ENCODE assay signal across 17 cellular contexts in the genomic region with DNA sequence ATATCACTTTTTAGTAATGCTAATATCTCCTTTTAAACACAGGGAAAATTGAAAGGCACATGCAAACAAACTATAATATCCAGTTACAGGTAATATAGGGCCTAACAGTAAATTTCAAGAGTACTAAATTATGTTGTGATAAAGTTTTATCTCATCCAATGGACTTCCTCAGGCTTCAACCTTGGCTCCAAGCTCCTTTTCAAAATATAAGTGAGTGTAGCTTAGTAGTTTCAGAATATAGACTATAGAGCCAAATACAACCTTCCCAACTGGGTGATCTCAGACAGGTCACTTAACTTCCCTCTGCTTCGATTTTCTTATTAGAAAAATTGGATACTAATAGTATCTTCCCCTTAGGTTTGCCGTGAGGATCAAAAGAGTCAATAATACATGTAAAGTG.
A peak's percentile ranks its signal among the peaks of the same experiment; 100 is the strongest.
DNase-seq lines count a peak whose midpoint lies in the region; ATAC-seq and TF ChIP-seq lines count a peak whose summit lies in the region.
"Had no signal": no experiment of that assay in that cellular context is flagged by ENCODE, and none has a peak within 500 bp of the region (broad histone marks: within the 10 kb centered on the region; RNA-seq: fewer than 3 reads in every experiment).

No MANE protein-coding gene starts in this region.

- H3K4me3 ChIP-seq in mammary epithelial cell (replicated peaks in 1 of 3; ENCODE audit: insufficient read depth in 1 of 3, low read depth in 2 of 3, low read length in 3 of 3), result no peak overlapping the region
- no peak overlapping the region for H3K4me3 ChIP-seq in gastroesophageal sphincter
- H3K4me3 ChIP-seq in neuronal stem cell (ENCODE audit: low read length in 2 of 2), result peak overlapping the region in 1 of 2 donors; percentile 11
- no peak overlapping the region for H3K4me3 ChIP-seq in uterus
- H3K4me3 ChIP-seq: ascending aorta, right lobe of liver had no signal

- H4K20me1 ChIP-seq in mammary epithelial cell (ENCODE audit: insufficient read depth, low read length), result no peaks in the 10 kb centered on the region

- no peaks in the 10 kb centered on the region for H3K27me3 Mint-ChIP-seq in MCF 10A (ENCODE audit: insufficient read depth, unreplicated experiment)
- H3K27me3 Mint-ChIP-seq: CD4-positive, CD25-positive, alpha-beta regulatory T cell had no signal

- H3K27ac ChIP-seq in mammary epithelial cell (ENCODE audit: insufficient read depth, low read depth, low read length) (no peak overlapping the region), gastroesophageal sphincter (peak overlapping the region; percentile 70 to 78 (median 78)), neuronal stem cell (replicated peaks; ENCODE audit: low read length) (peak overlapping the region; percentile 76), uterus (peak overlapping the region; percentile 19 to 39)
- H3K27ac ChIP-seq: right lobe of liver had no signal

- dilution Hi-C loops in mammary epithelial cell (cut with HindIII; ENCODE audit: low sequenced_read_pairs), result no loop called here

- H3K4me3 Mint-ChIP-seq in MCF 10A (ENCODE audit: unreplicated experiment), result no peak overlapping the region
- H3K4me3 Mint-ChIP-seq: CD4-positive, CD25-positive, alpha-beta regulatory T cell; H9; natural killer cell had no signal

- no peak overlapping the region for H2BK5ac ChIP-seq in neuronal stem cell (ENCODE audit: low read length)

- no peak overlapping the region for H3K14ac ChIP-seq in neuronal stem cell (ENCODE audit: low read length)

- CTCF ChIA-PET in MCF 10A (lab: Yijun Ruan, JAX), result no interaction called here
- CTCF ChIA-PET in mammary epithelial cell (lab: Charles Lee; ENCODE audit: low non-redundant PET), result no interaction called here

- TF ChIP-seq EP300 in gastroesophageal sphincter (IDR thresholded peaks at IDR 0.05), result no peak

- no peak overlapping the region for H2AK5ac ChIP-seq in neuronal stem cell (ENCODE audit: low read depth, low read length)

- no peak overlapping the region for H2BK15ac ChIP-seq in neuronal stem cell (ENCODE audit: low read length)

- no peak for DNase-seq in MCF 10A (ENCODE audit: unreplicated experiment)
- DNase-seq in mammary epithelial cell, result no peak
- no peak for DNase-seq in neuronal stem cell (ENCODE audit: low spot score)
- no peak for DNase-seq in uterus
- DNase-seq: activated CD4-positive, alpha-beta T cell treated with anti-CD3 and anti-CD28 coated beads for 4 hours; activated naive CD4-positive, alpha-beta T cell; CD4-positive, CD25-positive, alpha-beta regulatory T cell; cortex of kidney; natural killer cell; right lobe of liver; stimulated activated CD4-positive, alpha-beta T cell treated with anti-CD3 and anti-CD28 coated beads, Interleukin-2, amount 100 ng/mL, for 48 hours had no signal

- no peak overlapping the region for H3K23ac ChIP-seq in neuronal stem cell (ENCODE audit: low read depth, low read length, poor library complexity)

- peaks cover 7% of the 10 kb centered on the region for H3K4me1 Mint-ChIP-seq in MCF 10A (ENCODE audit: insufficient read depth, unreplicated experiment)
- H3K4me1 Mint-ChIP-seq: CD4-positive, CD25-positive, alpha-beta regulatory T cell; natural killer cell had no signal

- no peak for TF ChIP-seq CTCF in MCF 10A (IDR thresholded peaks at IDR 0.05; ENCODE audit: unreplicated experiment)
- TF ChIP-seq CTCF in mammary epithelial cell (conservative IDR thresholded peaks at IDR 0.05 in 1 of 2, IDR thresholded peaks at IDR 0.05 in 1 of 2; ENCODE audit: extremely low read depth in 1 of 2, insufficient read depth in 1 of 2, low read depth in 1 of 2, low read length in 2 of 2), result no peak
- TF ChIP-seq CTCF in gastroesophageal sphincter (IDR thresholded peaks at IDR 0.05), result no peak
- TF ChIP-seq CTCF in uterus (IDR thresholded peaks at IDR 0.05), result no peak

- intact Hi-C loops in MCF 10A (cut with micrococcal nuclease), result loop anchor here (5.0 kb wide), 1 partner anchor 96 kb away; a partner anchor contains a TSS
- intact Hi-C loops in mammary epithelial cell (cut with micrococcal nuclease), result loop anchor here (10.0 kb wide), 2 partner anchors 93 to 243 kb away; a partner anchor contains a TSS
- intact Hi-C loops in uterus (cut with DNase I; ENCODE audit: low total_unique reads), result no loop called here

- no peaks in the 10 kb centered on the region for H3K9me3 ChIP-seq in mammary epithelial cell (replicated peaks; ENCODE audit: insufficient read depth, low read length)
- no peaks in the 10 kb centered on the region for H3K9me3 ChIP-seq in gastroesophageal sphincter
- peaks cover 2 to 16% of the 10 kb centered on the region in 2 donors for H3K9me3 ChIP-seq in neuronal stem cell (replicated peaks in 1 of 2; ENCODE audit: control insufficient read depth in 2 of 2, insufficient read depth in 1 of 2, low read depth in 1 of 2, low read length in 2 of 2)
- H3K9me3 ChIP-seq in uterus, result no peaks in the 10 kb centered on the region
- H3K9me3 ChIP-seq: ascending aorta, right lobe of liver had no signal

- TF ChIP-seq POLR2A in gastroesophageal sphincter (IDR thresholded peaks at IDR 0.05) (no peak), uterus (IDR thresholded peaks at IDR 0.05) (no peak)

- H3K18ac ChIP-seq in neuronal stem cell (ENCODE audit: low read length), result no peak overlapping the region

- no peak overlapping the region for H2AFZ ChIP-seq in mammary epithelial cell (ENCODE audit: low read depth, low read length)
- H2AFZ ChIP-seq in neuronal stem cell (ENCODE audit: low read length), result peak overlapping the region; percentile 59

- in situ Hi-C loops in mammary epithelial cell (cut with MboI; ENCODE audit: low sequenced_read_pairs in 2 of 2), result no loop called here

- peak overlapping the region; percentile 88 for H3K27ac Mint-ChIP-seq in MCF 10A (ENCODE audit: low read depth, unreplicated experiment)
- H3K27ac Mint-ChIP-seq: CD4-positive, CD25-positive, alpha-beta regulatory T cell; natural killer cell had no signal

- WGBS in mammary epithelial cell (ENCODE audit: low coverage, missing lambda C conversion rate), result 53% methylated on average over 2 of the region's 2 CpGs
- WGBS in gastroesophageal sphincter (ENCODE audit: low coverage in 1 of 2), 2 donors, result 23 to 38% methylated on average over 2 of the region's 2 CpGs
- WGBS in neuronal stem cell (ENCODE audit: extremely low coverage in 2 of 2, insufficient read length in 2 of 2, insufficient replicate concordance in 1 of 2), 2 donors, result no CpG with 5 or more reads among the region's 2 CpGs

- no peaks in the 10 kb centered on the region for H3K79me1 ChIP-seq in neuronal stem cell (ENCODE audit: low read depth, low read length)

- no peaks in the 10 kb centered on the region for H3K4me1 ChIP-seq in mammary epithelial cell (ENCODE audit: insufficient read depth, low read length)
- H3K4me1 ChIP-seq in gastroesophageal sphincter, result peaks cover 8 to 35% (median 12%) of the 10 kb centered on the region in 3 donors
- H3K4me1 ChIP-seq in neuronal stem cell (ENCODE audit: control insufficient read depth in 2 of 2, insufficient read depth in 1 of 2, low read depth in 1 of 2, low read length in 2 of 2), result peaks cover 20 to 49% of the 10 kb centered on the region in 2 donors
- H3K4me1 ChIP-seq in uterus, result no peaks in the 10 kb centered on the region
- H3K4me1 ChIP-seq: right lobe of liver had no signal

- H3K36me3 Mint-ChIP-seq in MCF 10A (ENCODE audit: insufficient read depth, unreplicated experiment), result no peaks in the 10 kb centered on the region
- H3K36me3 Mint-ChIP-seq: CD4-positive, CD25-positive, alpha-beta regulatory T cell; natural killer cell had no signal

- BruUV-seq in MCF 10A (replicated peaks; lab: Mats Ljungman, UMichigan), result no TSS peak
- BruUV-seq in mammary epithelial cell (replicated peaks; lab: Mats Ljungman, UMichigan), result no TSS peak

- no peaks in the 10 kb centered on the region for H3K79me2 ChIP-seq in mammary epithelial cell (ENCODE audit: insufficient read depth, low read length)

- H3K36me3 ChIP-seq in mammary epithelial cell (ENCODE audit: insufficient read depth, low read length), result no peaks in the 10 kb centered on the region
- H3K36me3 ChIP-seq in gastroesophageal sphincter, result no peaks in the 10 kb centered on the region
- no peaks in the 10 kb centered on the region for H3K36me3 ChIP-seq in neuronal stem cell (replicated peaks in 1 of 2; ENCODE audit: control insufficient read depth in 2 of 2, insufficient read depth in 2 of 2, low read length in 2 of 2)
- H3K36me3 ChIP-seq in uterus, result no peaks in the 10 kb centered on the region
- H3K36me3 ChIP-seq: ascending aorta, right lobe of liver had no signal

- no peak overlapping the region for H4K8ac ChIP-seq in neuronal stem cell (ENCODE audit: low read depth, low read length)

- no peak overlapping the region for H4K91ac ChIP-seq in neuronal stem cell (ENCODE audit: low read depth, low read length, poor library complexity)

- H3K4ac ChIP-seq in neuronal stem cell (ENCODE audit: low read length), result no peak overlapping the region

- H3K4me2 ChIP-seq in mammary epithelial cell (ENCODE audit: insufficient read depth, low read depth, low read length) (no peak overlapping the region), neuronal stem cell (ENCODE audit: insufficient read depth, low read length, poor library complexity, severe bottlenecking) (no peak overlapping the region)

- no peak overlapping the region for H2BK12ac ChIP-seq in neuronal stem cell (ENCODE audit: low read length)

- ATAC-seq in gastroesophageal sphincter (no peak), HG02610 (IDR thresholded peaks at IDR 0.05; ENCODE audit: unreplicated experiment) (no peak), HG02981 (IDR thresholded peaks at IDR 0.05; ENCODE audit: unreplicated experiment) (no peak), HG02588 (IDR thresholded peaks at IDR 0.05; ENCODE audit: unreplicated experiment) (no peak)
- ATAC-seq: natural killer cell had no signal

- H3K27me3 ChIP-seq in mammary epithelial cell (ENCODE audit: insufficient read depth, low read length), result no peaks in the 10 kb centered on the region
- no peaks in the 10 kb centered on the region for H3K27me3 ChIP-seq in gastroesophageal sphincter
- H3K27me3 ChIP-seq in neuronal stem cell (ENCODE audit: control insufficient read depth in 3 of 3, insufficient read depth in 3 of 3, low read depth in 1 of 3, low read length in 3 of 3), result no peaks in the 10 kb centered on the region
- no peaks in the 10 kb centered on the region for H3K27me3 ChIP-seq in uterus
- H3K27me3 ChIP-seq: ascending aorta, right lobe of liver had no signal

- POLR2A ChIA-PET in MCF 10A (lab: Yijun Ruan, JAX), result interaction anchor here (0.5 to 0.7 kb wide), 2 partner anchors 319 to 904 kb away, joined by 3 read pairs; no protein-coding TSS in a partner anchor

- no peak overlapping the region for H3K9ac ChIP-seq in mammary epithelial cell (ENCODE audit: insufficient read depth, low read length)
- no peak overlapping the region for H3K9ac ChIP-seq in neuronal stem cell (ENCODE audit: low read depth, low read length, poor library complexity)

- H3K9me3 Mint-ChIP-seq in MCF 10A (ENCODE audit: unreplicated experiment), result peaks cover 8% of the 10 kb centered on the region
- H3K9me3 Mint-ChIP-seq: CD4-positive, CD25-positive, alpha-beta regulatory T cell; H9; natural killer cell had no signal

- no peak overlapping the region for H2BK120ac ChIP-seq in neuronal stem cell (ENCODE audit: low read depth, low read length)
